ENCODE assay signal across 28 cellular contexts in genomic region chr9:135547756-135548736, GRCh38. TPM values are rescaled to one million over a fixed set of nuclear protein-coding genes. Genes with fewer than 3 reads are reported as not detected.
"Had no signal": no experiment of that assay in that cellular context is flagged by ENCODE, and none has a peak within 500 bp of the region (broad histone marks: within the 10 kb centered on the region; RNA-seq: fewer than 3 reads in every experiment).

No MANE protein-coding gene starts in this region.

- DNase-seq: activated B cell treated with CpG ODN at 0.5 μM for 24 hours; activated CD4-positive, alpha-beta memory T cell treated with anti-CD3 and anti-CD28 coated beads for 36 hours; activated CD4-positive, alpha-beta T cell treated with anti-CD3 and anti-CD28 coated beads for 1 hour; activated CD4-positive, alpha-beta T cell treated with anti-CD3 and anti-CD28 coated beads, Interleukin-2, amount 10 ng/mL, durations not matched to agents 7 days and 5 days; activated naive CD4-positive, alpha-beta T cell treated with anti-CD3 and anti-CD28 coated beads, Interleukin-2, amount 50 U/mL, for 16 hours; activated naive CD8-positive, alpha-beta T cell treated with anti-CD3 and anti-CD28 coated beads, Interleukin-2, amount 10 ng/mL, durations not matched to agents 7 days and 5 days; activated T-cell treated with anti-CD3 and anti-CD28 coated beads, Interleukin-2, amount 50 U/mL, for 1 hour; adrenal gland; anterior cingulate cortex; caudate nucleus; MG63; MV-4-11; NCI-H1092 treated with DMSO at 0.1 percent for 48 hours; NCI-H1417 treated with DMSO at 0.1 percent for 48 hours; NCI-H1694 treated with DMSO at 0.1 percent for 48 hours; NCI-H2029 treated with DMSO at 0.1 percent for 48 hours; NCI-H345; NCI-H510A; NCI-H526 treated with DMSO at 0.1 percent for 48 hours; NCI-H82; SIG-M5; T-helper 17 cell; T-helper 9 cell had no signal

- H3K36me3 Mint-ChIP-seq: activated CD4-positive, alpha-beta memory T cell treated with anti-CD3 and anti-CD28 coated beads for 36 hours; activated naive CD8-positive, alpha-beta T cell treated with anti-CD3 and anti-CD28 coated beads, Interleukin-2, amount 10 ng/mL, durations not matched to agents 7 days and 5 days had no signal

- H3K36me3 ChIP-seq: adrenal gland, breast epithelium, MG63 had no signal

- ATAC-seq: T-helper 17 cell had no signal

- H3K4me3 Mint-ChIP-seq: activated B cell treated with CpG ODN at 0.5 μM for 24 hours; activated CD4-positive, alpha-beta memory T cell treated with anti-CD3 and anti-CD28 coated beads for 36 hours; activated CD4-positive, alpha-beta T cell treated with anti-CD3 and anti-CD28 coated beads, Interleukin-2, amount 10 ng/mL, durations not matched to agents 7 days and 5 days; activated naive CD8-positive, alpha-beta T cell treated with anti-CD3 and anti-CD28 coated beads, Interleukin-2, amount 10 ng/mL, durations not matched to agents 7 days and 5 days; T-helper 17 cell had no signal

- H3K27me3 ChIP-seq: adrenal gland had no signal

- H3K4me1 ChIP-seq: adrenal gland, breast epithelium had no signal

- H3K4me1 Mint-ChIP-seq: activated B cell treated with CpG ODN at 0.5 μM for 24 hours; activated CD4-positive, alpha-beta T cell treated with anti-CD3 and anti-CD28 coated beads, Interleukin-2, amount 10 ng/mL, durations not matched to agents 7 days and 5 days; activated naive CD8-positive, alpha-beta T cell treated with anti-CD3 and anti-CD28 coated beads, Interleukin-2, amount 10 ng/mL, durations not matched to agents 7 days and 5 days; T-helper 17 cell had no signal

- H3K9me3 Mint-ChIP-seq: activated B cell treated with CpG ODN at 0.5 μM for 24 hours; activated CD4-positive, alpha-beta memory T cell treated with anti-CD3 and anti-CD28 coated beads for 36 hours; activated CD4-positive, alpha-beta T cell treated with anti-CD3 and anti-CD28 coated beads, Interleukin-2, amount 10 ng/mL, durations not matched to agents 7 days and 5 days; activated naive CD8-positive, alpha-beta T cell treated with anti-CD3 and anti-CD28 coated beads, Interleukin-2, amount 10 ng/mL, durations not matched to agents 7 days and 5 days had no signal

- FAIRE-seq: TTC549 had no signal

- H3K27ac Mint-ChIP-seq: activated B cell treated with CpG ODN at 0.5 μM for 24 hours; activated CD4-positive, alpha-beta memory T cell treated with anti-CD3 and anti-CD28 coated beads for 36 hours; activated CD4-positive, alpha-beta T cell treated with anti-CD3 and anti-CD28 coated beads, Interleukin-2, amount 10 ng/mL, durations not matched to agents 7 days and 5 days; activated naive CD8-positive, alpha-beta T cell treated with anti-CD3 and anti-CD28 coated beads, Interleukin-2, amount 10 ng/mL, durations not matched to agents 7 days and 5 days; T-helper 17 cell had no signal

- H3K27ac ChIP-seq: adrenal gland, breast epithelium had no signal

- H3K9me3 ChIP-seq: adrenal gland, breast epithelium, MG63 had no signal

- H3K4me3 ChIP-seq: adrenal gland, breast epithelium, MG63 had no signal

RNA-seq across cellular contexts. Expression of gene OBP2A, which starts 2.1 kb away (rescaled TPM):
- total RNA-seq: activated B cell treated with CpG ODN at 0.5 μM for 24 hours; activated CD4-positive, alpha-beta memory T cell treated with anti-CD3 and anti-CD28 coated beads for 36 hours; activated CD4-positive, alpha-beta T cell treated with anti-CD3 and anti-CD28 coated beads, Interleukin-2, amount 10 ng/mL, durations not matched to agents 7 days and 5 days; activated CD8-positive, alpha-beta memory T cell treated with anti-CD3 and anti-CD28 coated beads for 36 hours; activated naive CD8-positive, alpha-beta T cell treated with anti-CD3 and anti-CD28 coated beads, Interleukin-2, amount 10 ng/mL, durations not matched to agents 7 days and 5 days; adrenal gland; breast epithelium; OCI-LY7; RPMI7951; T-helper 17 cell had no signal
- polyA plus RNA-seq: adrenal gland had no signal

RNA-seq across cellular contexts. Expression of gene PAEP, which starts 13.5 kb away (rescaled TPM):
- total RNA-seq: activated B cell treated with CpG ODN at 0.5 μM for 24 hours; activated CD4-positive, alpha-beta memory T cell treated with anti-CD3 and anti-CD28 coated beads for 36 hours; activated CD4-positive, alpha-beta T cell treated with anti-CD3 and anti-CD28 coated beads, Interleukin-2, amount 10 ng/mL, durations not matched to agents 7 days and 5 days; activated CD8-positive, alpha-beta memory T cell treated with anti-CD3 and anti-CD28 coated beads for 36 hours; activated naive CD8-positive, alpha-beta T cell treated with anti-CD3 and anti-CD28 coated beads, Interleukin-2, amount 10 ng/mL, durations not matched to agents 7 days and 5 days; adrenal gland; breast epithelium; OCI-LY7; RPMI7951; T-helper 17 cell had no signal
- polyA plus RNA-seq: adrenal gland had no signal

RNA-seq across cellular contexts. Expression of gene LCN1, which starts 26.8 kb away (rescaled TPM):
- total RNA-seq: activated B cell treated with CpG ODN at 0.5 μM for 24 hours; activated CD4-positive, alpha-beta memory T cell treated with anti-CD3 and anti-CD28 coated beads for 36 hours; activated CD4-positive, alpha-beta T cell treated with anti-CD3 and anti-CD28 coated beads, Interleukin-2, amount 10 ng/mL, durations not matched to agents 7 days and 5 days; activated CD8-positive, alpha-beta memory T cell treated with anti-CD3 and anti-CD28 coated beads for 36 hours; activated naive CD8-positive, alpha-beta T cell treated with anti-CD3 and anti-CD28 coated beads, Interleukin-2, amount 10 ng/mL, durations not matched to agents 7 days and 5 days; adrenal gland; breast epithelium; OCI-LY7; RPMI7951; T-helper 17 cell had no signal
- polyA plus RNA-seq: adrenal gland had no signal
